ENCODE assay signal across 8 cellular contexts in genomic region chr6:30101423-30101938, GRCh38. TPM values are rescaled to one million over a fixed set of nuclear protein-coding genes. Genes with fewer than 3 reads are reported as not detected.
DNase-seq lines count a peak whose midpoint lies in the region; ATAC-seq lines count a peak whose summit lies in the region.

No MANE protein-coding gene starts in this region.

- H3K27me3 ChIP-seq in adipocyte (replicated peaks; ENCODE audit: control insufficient read depth, insufficient read depth, low read length): peaks cover 50% of the 10 kb centered on the region

- H3K36me3 Mint-ChIP-seq in activated naive CD4-positive, alpha-beta T cell treated with anti-CD3 and anti-CD28 coated beads for 36 hours (ENCODE audit: low read depth): no peaks in the 10 kb centered on the region
- no peaks in the 10 kb centered on the region for H3K36me3 Mint-ChIP-seq in stimulated activated memory B cell treated with anti-CD40 and anti-IgM and Interleukin-4, amounts not matched to agents 10 μg/mL and 1 μg/mL and 100 μg/mL, for 72 hours

- no peak for ATAC-seq in stimulated activated memory B cell treated with anti-CD40 and anti-IgM and Interleukin-4, amounts not matched to agents 10 μg/mL and 1 μg/mL and 100 μg/mL, for 72 hours
- no peak for ATAC-seq in GM21576 (IDR thresholded peaks at IDR 0.05; ENCODE audit: unreplicated experiment)
- no peak for ATAC-seq in GM19328 (IDR thresholded peaks at IDR 0.05; ENCODE audit: unreplicated experiment)

- no peaks in the 10 kb centered on the region for H3K36me3 ChIP-seq in adipocyte (ENCODE audit: control insufficient read depth, insufficient read depth, low read length, severe bottlenecking)

- peaks cover 20% of the 10 kb centered on the region for H3K27me3 Mint-ChIP-seq in activated naive CD4-positive, alpha-beta T cell treated with anti-CD3 and anti-CD28 coated beads for 36 hours (ENCODE audit: low read depth)
- H3K27me3 Mint-ChIP-seq in stimulated activated memory B cell treated with anti-CD40 and anti-IgM and Interleukin-4, amounts not matched to agents 10 μg/mL and 1 μg/mL and 100 μg/mL, for 72 hours: peaks cover 59% of the 10 kb centered on the region

- DNase-seq in activated naive CD4-positive, alpha-beta T cell treated with anti-CD3 and anti-CD28 coated beads for 36 hours: no peak
- no peak for DNase-seq in activated naive CD4-positive, alpha-beta T cell treated with anti-CD3 and anti-CD28 coated beads, Interleukin-2, amount 50 U/mL, for 16 hours
- no peak for DNase-seq in adipocyte (ENCODE audit: low read depth)
- DNase-seq in iPS-NIHi11 (ENCODE audit: low spot score): peak; percentile 21
- DNase-seq in cerebellum (ENCODE audit: low spot score): no peak

- H3K9ac ChIP-seq in adipocyte (ENCODE audit: low read length): peak overlapping the region; percentile 83

- CTCF ChIA-PET in activated naive CD4-positive, alpha-beta T cell treated with anti-CD3 and anti-CD28 coated beads for 36 hours (lab: Charles Lee): interaction anchor here (0.6 to 7.9 kb wide), 10 partner anchors 25 to 254 kb away, joined by 3 to 227 read pairs (median 6); partner anchors contain the start of genes POLR1H and PPP1R11

- peak overlapping the region; percentile 78 for H3K4me3 Mint-ChIP-seq in activated naive CD4-positive, alpha-beta T cell treated with anti-CD3 and anti-CD28 coated beads for 36 hours
- H3K4me3 Mint-ChIP-seq in stimulated activated memory B cell treated with anti-CD40 and anti-IgM and Interleukin-4, amounts not matched to agents 10 μg/mL and 1 μg/mL and 100 μg/mL, for 72 hours: peak overlapping the region; percentile 71

- H3K4me1 ChIP-seq in adipocyte (ENCODE audit: control insufficient read depth, insufficient read depth, low read length): peaks cover 30% of the 10 kb centered on the region

- peaks cover 56% of the 10 kb centered on the region for H3K4me1 Mint-ChIP-seq in activated naive CD4-positive, alpha-beta T cell treated with anti-CD3 and anti-CD28 coated beads for 36 hours (ENCODE audit: low read depth)
- peaks cover 49% of the 10 kb centered on the region for H3K4me1 Mint-ChIP-seq in stimulated activated memory B cell treated with anti-CD40 and anti-IgM and Interleukin-4, amounts not matched to agents 10 μg/mL and 1 μg/mL and 100 μg/mL, for 72 hours

- H3K4me3 ChIP-seq in adipocyte (ENCODE audit: low read length): peak overlapping the region; percentile 82

- no peaks in the 10 kb centered on the region for H3K9me3 ChIP-seq in adipocyte (ENCODE audit: control insufficient read depth, low read length)

- no peak overlapping the region for H3K27ac Mint-ChIP-seq in activated naive CD4-positive, alpha-beta T cell treated with anti-CD3 and anti-CD28 coated beads for 36 hours
- peak overlapping the region; percentile 33 for H3K27ac Mint-ChIP-seq in stimulated activated memory B cell treated with anti-CD40 and anti-IgM and Interleukin-4, amounts not matched to agents 10 μg/mL and 1 μg/mL and 100 μg/mL, for 72 hours

- intact Hi-C loops in activated naive CD4-positive, alpha-beta T cell treated with anti-CD3 and anti-CD28 coated beads for 36 hours (cut with micrococcal nuclease): loop anchor here (1.0 kb wide), 1 partner anchor 112 kb away; the partner anchor contains the start of gene TRIM26

- no peaks in the 10 kb centered on the region for H3K9me3 Mint-ChIP-seq in activated naive CD4-positive, alpha-beta T cell treated with anti-CD3 and anti-CD28 coated beads for 36 hours
- H3K9me3 Mint-ChIP-seq in stimulated activated memory B cell treated with anti-CD40 and anti-IgM and Interleukin-4, amounts not matched to agents 10 μg/mL and 1 μg/mL and 100 μg/mL, for 72 hours: no peaks in the 10 kb centered on the region

RNA-seq across cellular contexts. Expression of gene TRIM31, which starts 11.4 kb away (rescaled TPM):
- total RNA-seq in activated naive CD4-positive, alpha-beta T cell treated with anti-CD3 and anti-CD28 coated beads for 36 hours: under 1 TPM in 1 of 2 experiments, not detected in 1; 0.17 TPM
- not detected for total RNA-seq in cerebellum

RNA-seq across cellular contexts. Expression of gene RNF39, which starts 25.9 kb away (rescaled TPM):
- total RNA-seq in activated naive CD4-positive, alpha-beta T cell treated with anti-CD3 and anti-CD28 coated beads for 36 hours: not detected
- total RNA-seq in cerebellum: 0.18 TPM

RNA-seq across cellular contexts. Expression of gene TRIM40, which starts 34.5 kb away (rescaled TPM):
- total RNA-seq in activated naive CD4-positive, alpha-beta T cell treated with anti-CD3 and anti-CD28 coated beads for 36 hours: not detected
- not detected for total RNA-seq in cerebellum

RNA-seq across cellular contexts. Expression of gene PPP1R11, which starts 34.5 kb away (rescaled TPM):
- total RNA-seq in activated naive CD4-positive, alpha-beta T cell treated with anti-CD3 and anti-CD28 coated beads for 36 hours: 10 to 100 TPM; 42.8 to 46.6 TPM
- total RNA-seq in cerebellum: 15.2 TPM

RNA-seq across cellular contexts. Expression of gene POLR1H, which starts 40.4 kb away (rescaled TPM):
- 10 to 100 TPM; 74.6 to 77.8 TPM for total RNA-seq in activated naive CD4-positive, alpha-beta T cell treated with anti-CD3 and anti-CD28 coated beads for 36 hours
- 13.1 TPM for total RNA-seq in cerebellum
